28 cellular contexts compared by ENCODE assay signal in genomic region chr1:236917448-236917847, GRCh38.
DNase-seq lines count a peak whose midpoint lies in the region; ATAC-seq, FAIRE-seq and TF ChIP-seq lines count a peak whose summit lies in the region.
"Had no signal": no experiment of that assay in that cellular context is flagged by ENCODE, and none has a peak within 500 bp of the region (broad histone marks: within the 10 kb centered on the region; RNA-seq: fewer than 3 reads in every experiment).

No MANE protein-coding gene starts in this region.

- H3K4me1 ChIP-seq in K562 (replicated peaks in 1 of 2; ENCODE audit: control insufficient read depth in 2 of 2, insufficient read depth in 2 of 2, low read length in 2 of 2): peaks cover 13 to 25% of the 10 kb centered on the region in 2 experiments; a peak in 4 of 5 replicates
- H3K4me1 ChIP-seq: A549; BE2C; BLaER1; BLaER1 treated with 17β-estradiol and CSF1 and Interleukin-3, amounts not matched to agents 10 nM and 100 nM; Caco-2 had no signal

- no peaks in the 10 kb centered on the region for H3K9me1 ChIP-seq in K562 (ENCODE audit: control insufficient read depth, insufficient read depth, low read length)

- no peak overlapping the region for H3K27ac ChIP-seq in K562 (ENCODE audit: extremely low read depth, low read depth, low read length)
- H3K27ac ChIP-seq: 22Rv1; A549; BLaER1; BLaER1 treated with 17β-estradiol and CSF1 and Interleukin-3, amounts not matched to agents 10 nM and 100 nM; C4-2B had no signal

- no peaks in the 10 kb centered on the region for H3K27me3 ChIP-seq in K562 (ENCODE audit: control insufficient read depth in 2 of 2, insufficient read depth in 2 of 2, low read length in 2 of 2)
- H3K27me3 ChIP-seq: BE2C; BLaER1; BLaER1 treated with 17β-estradiol and CSF1 and Interleukin-3, amounts not matched to agents 10 nM and 100 nM had no signal

- H3K9ac ChIP-seq in K562 (ENCODE audit: insufficient read depth in 1 of 2, low read depth in 2 of 2, low read length in 2 of 2): no peak overlapping the region
- H3K9ac ChIP-seq: BLaER1; BLaER1 treated with 17β-estradiol and CSF1 and Interleukin-3, amounts not matched to agents 10 nM and 100 nM had no signal

- peaks cover 18% of the 10 kb centered on the region for H3K9me3 ChIP-seq in K562 (replicated peaks; ENCODE audit: control insufficient read depth, insufficient read depth, low read depth, low read length)
- H3K9me3 ChIP-seq: BE2C had no signal

- ATAC-seq in K562: no peak
- ATAC-seq: A549; CD8-positive, alpha-beta T cell had no signal

- DNase-seq in K562 (ENCODE audit: extremely low read depth in 1 of 4, low spot score in 3 of 4) (no peak), NCI-H1694 (lab: John Stamatoyannopoulos, UW) (no peak)
- DNase-seq: 8988T; ACHN; AML-193; BE2C; C1 segment of cervical spinal cord; Caco-2; Calu3; CD4-positive, alpha-beta memory T cell; CD4-positive, alpha-beta T cell; CD4-positive, CD25-positive, alpha-beta regulatory T cell; CD8-positive, alpha-beta memory T cell; CD8-positive, alpha-beta T cell; COR-L47; DMS 273 treated with DMSO at 0.1 percent for 48 hours; DMS153; DMS79; DMS79 treated with DMSO at 0.1 percent for 48 hours; DND-41; EL had no signal

- 69% methylated on average over 1 of the region's 1 CpG for WGBS in K562 (ENCODE audit: insufficient coverage, low coverage, missing lambda C conversion rate)

- no peak for TF ChIP-seq POLR2A in K562 (conservative IDR thresholded peaks at IDR 0.05)

- no peaks in the 10 kb centered on the region for H3K36me3 ChIP-seq in K562 (ENCODE audit: control insufficient read depth, insufficient read depth, low read length)
- H3K36me3 ChIP-seq: BE2C had no signal

- no peak for FAIRE-seq in K562 (lab: Jason Lieb, UNC)
- FAIRE-seq: A204.1, A549, D721Med had no signal

- TF ChIP-seq EP300 in K562 (IDR thresholded peaks at IDR 0.05; ENCODE audit: low read length): no peak

- H4K20me1 ChIP-seq in K562 (replicated peaks; ENCODE audit: control insufficient read depth, insufficient read depth, low read length): no peaks in the 10 kb centered on the region
- H4K20me1 ChIP-seq: BLaER1; BLaER1 treated with 17β-estradiol and CSF1 and Interleukin-3, amounts not matched to agents 10 nM and 100 nM had no signal

- no peak for TF ChIP-seq RAD21 in K562 (CRISPR knock-in tag; conservative IDR thresholded peaks at IDR 0.05 in 1 of 2, IDR thresholded peaks at IDR 0.05 in 1 of 2)

- no peak overlapping the region for H3K4me3 ChIP-seq in K562
- H3K4me3 ChIP-seq: A549; BLaER1; BLaER1 treated with 17β-estradiol and CSF1 and Interleukin-3, amounts not matched to agents 10 nM and 100 nM had no signal

- no peak for TF ChIP-seq CTCF in K562 (IDR thresholded peaks at IDR 0.05 in 2 of 3, conservative IDR thresholded peaks at IDR 0.05 in 1 of 3; ENCODE audit: insufficient read depth in 2 of 3, low read depth in 1 of 3, low read length in 3 of 3)

- H3K79me2 ChIP-seq in K562 (ENCODE audit: control insufficient read depth, insufficient read depth, low read length): no peaks in the 10 kb centered on the region

- CTCF ChIA-PET in K562 (lab: Yijun Ruan, JAX; ENCODE audit: low intra/inter-chr PET ratio): no interaction called here

- H2AFZ ChIP-seq in K562 (ENCODE audit: low read depth, low read length): no peak overlapping the region

- POLR2A ChIA-PET in K562 (lab: Yijun Ruan, JAX): no interaction called here

- BruUV-seq in K562 (replicated peaks; lab: Mats Ljungman, UMichigan): no TSS peak

- H3K4me2 ChIP-seq in K562 (ENCODE audit: insufficient read depth, low read length): no peak overlapping the region
- H3K4me2 ChIP-seq: A549; BLaER1; BLaER1 treated with 17β-estradiol and CSF1 and Interleukin-3, amounts not matched to agents 10 nM and 100 nM had no signal

- in situ Hi-C loops in K562 (cut with MboI): no loop called here

- intact Hi-C loops in K562 (cut with micrococcal nuclease): no loop called here

TF ChIP-seq in K562, 482 proteins besides CTCF, POLR2A, EP300 and RAD21:
- no peak for TF ChIP-seq ZNF561 (CRISPR knock-in tag; conservative IDR thresholded peaks at IDR 0.05)
- TF ChIP-seq ZNF507 (tag; conservative IDR thresholded peaks at IDR 0.05): peak; percentile 94
- TF ChIP-seq RBM25 (IDR thresholded peaks at IDR 0.05; ENCODE audit: low read depth, low read length, severe bottlenecking): peak; percentile 67
